Comparison of ENCODE assay signal across 25 cellular contexts in genomic region chr1:53486395-53487026, GRCh38. TPM values are rescaled to one million over a fixed set of nuclear protein-coding genes. Genes with fewer than 3 reads are reported as not detected.
"Had no signal": no experiment of that assay in that cellular context is flagged by ENCODE, and none has a peak within 500 bp of the region (broad histone marks: within the 10 kb centered on the region; RNA-seq: fewer than 3 reads in every experiment).

No MANE protein-coding gene starts in this region.

- H3K9me3 Mint-ChIP-seq: naive B cell, type B pancreatic cell had no signal

- H3K27ac ChIP-seq: dorsolateral prefrontal cortex, heart left ventricle, neutrophil, stomach had no signal

- H3K9me3 ChIP-seq: neutrophil had no signal

- H3K4me3 Mint-ChIP-seq: naive B cell, nephron, type B pancreatic cell had no signal

- H3K27ac Mint-ChIP-seq: nephron, progenitor cell of endocrine pancreas, type B pancreatic cell had no signal

- H3K36me3 ChIP-seq: heart left ventricle, neutrophil, stomach had no signal

- H3K4me3 ChIP-seq: heart left ventricle, stomach had no signal

- DNase-seq: cortex of kidney; dorsolateral prefrontal cortex; effector memory CD4-positive, alpha-beta T cell; heart left ventricle; hippocampal formation; kidney glomerular epithelial cell; naive B cell; right cardiac atrium; stimulated activated CD4-positive, alpha-beta T cell treated with anti-CD3 and anti-CD28 coated beads, Interleukin-12 subunit alpha, Interleukin-12 subunit beta, amount 100 ng/mL, for 4 hours; stimulated activated naive CD4-positive, alpha-beta T cell; stomach; substantia nigra had no signal

- H3K4me1 Mint-ChIP-seq: nephron had no signal

- H3K36me3 Mint-ChIP-seq: naive B cell, type B pancreatic cell had no signal

RNA-seq across cellular contexts. Expression of gene DMRTB1, which starts 27.3 kb away (rescaled TPM):
- total RNA-seq: chondrocyte, esophagus mucosa, fibroblast of lung, frontal cortex, glomerular endothelial cell, heart left ventricle, liver, lung microvascular endothelial cell, osteocyte, progenitor cell of endocrine pancreas, right cardiac atrium, skeletal muscle tissue, stomach had no signal
- polyA plus RNA-seq: fibroblast of lung, heart left ventricle, liver, right cardiac atrium, stomach had no signal
